Comparison of ENCODE assay signal across 1 cellular context in the genomic region with DNA sequence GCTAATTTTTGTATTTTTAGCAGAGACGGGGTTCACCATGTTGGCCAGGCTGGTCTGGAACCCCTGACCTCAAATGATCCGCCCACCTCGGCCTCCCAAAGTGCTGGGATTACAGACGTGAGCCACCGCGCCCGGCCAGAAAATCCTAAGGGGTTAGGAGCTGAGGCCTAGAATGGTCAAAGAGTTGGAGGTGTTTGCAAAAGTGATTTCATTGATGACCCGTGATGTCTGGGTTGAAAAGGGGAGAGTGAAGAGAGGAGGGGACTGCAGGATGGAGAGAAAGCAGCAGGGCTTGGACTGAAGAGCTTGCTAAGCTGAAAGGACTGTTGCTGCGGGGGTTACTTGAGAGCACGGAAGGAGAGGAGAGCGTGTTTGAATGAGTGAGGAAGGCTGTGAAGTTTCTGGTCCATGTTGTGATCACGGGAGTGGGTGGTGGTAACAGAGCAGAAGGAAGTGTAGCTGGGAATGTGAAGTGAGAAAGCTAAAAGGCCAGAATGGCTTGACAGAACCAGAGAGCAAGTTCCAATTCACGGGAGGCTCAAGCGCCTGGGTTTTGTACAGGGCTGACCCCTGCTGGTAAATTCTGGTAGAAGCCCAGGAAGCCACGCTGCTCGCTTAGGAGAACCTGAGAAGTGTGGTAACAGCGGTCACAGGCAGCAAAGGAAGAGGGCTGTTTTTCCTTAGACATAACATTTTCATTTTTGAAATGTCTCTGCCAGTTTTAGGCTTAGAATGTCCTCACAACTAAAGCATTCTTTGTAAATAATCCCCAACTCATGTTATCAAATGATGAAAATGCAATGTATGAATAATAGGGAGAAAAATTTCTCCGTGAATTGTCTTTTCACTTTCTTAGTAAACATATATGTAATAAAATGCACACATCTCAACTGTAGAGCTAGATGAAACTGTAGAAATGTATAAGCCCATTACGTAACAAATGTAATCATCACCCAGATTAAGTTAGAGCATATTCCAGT.
A peak's percentile ranks its signal among the peaks of the same experiment; 100 is the strongest.
TF ChIP-seq lines count a peak whose summit lies in the region.

No MANE protein-coding gene starts in this region.

TF ChIP-seq in HepG2, 621 proteins besides CTCF, POLR2A, EP300 and RAD21 (continued from another document and continues in another):
- TF ChIP-seq, protein P1, sequence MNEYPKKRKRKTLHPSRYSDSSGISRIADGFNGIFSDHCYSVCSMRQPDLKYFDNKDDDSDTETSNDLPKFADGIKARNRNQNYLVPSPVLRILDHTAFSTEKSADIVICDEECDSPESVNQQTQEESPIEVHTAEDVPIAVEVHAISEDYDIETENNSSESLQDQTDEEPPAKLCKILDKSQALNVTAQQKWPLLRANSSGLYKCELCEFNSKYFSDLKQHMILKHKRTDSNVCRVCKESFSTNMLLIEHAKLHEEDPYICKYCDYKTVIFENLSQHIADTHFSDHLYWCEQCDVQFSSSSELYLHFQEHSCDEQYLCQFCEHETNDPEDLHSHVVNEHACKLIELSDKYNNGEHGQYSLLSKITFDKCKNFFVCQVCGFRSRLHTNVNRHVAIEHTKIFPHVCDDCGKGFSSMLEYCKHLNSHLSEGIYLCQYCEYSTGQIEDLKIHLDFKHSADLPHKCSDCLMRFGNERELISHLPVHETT (CRISPR knock-in tag; conservative IDR thresholded peaks at IDR 0.05) = no peak
- TF ChIP-seq KMT2A (CRISPR knock-in tag; IDR thresholded peaks at IDR 0.05) (no peak), ZZZ3 (CRISPR knock-in tag; IDR thresholded peaks at IDR 0.05; ENCODE audit: borderline replicate concordance) (no peak), NR2F2 (IDR thresholded peaks at IDR 0.05; ENCODE audit: borderline replicate concordance, low read depth) (no peak), ZNF749 (CRISPR knock-in tag; IDR thresholded peaks at IDR 0.05; ENCODE audit: borderline replicate concordance) (no peak), ELF3 (CRISPR knock-in tag; IDR thresholded peaks at IDR 0.05) (peak; percentile 82), CBX2 (IDR thresholded peaks at IDR 0.05; ENCODE audit: low read depth, low read length) (no peak), CBX2 (CRISPR knock-in tag; IDR thresholded peaks at IDR 0.05; ENCODE audit: low read depth) (no peak), ZNF235 (CRISPR knock-in tag; IDR thresholded peaks at IDR 0.05; ENCODE audit: borderline replicate concordance) (no peak), ZNF547 (CRISPR knock-in tag; IDR thresholded peaks at IDR 0.05) (0 out of 2 replicates have a peak, but pooled peaks have one; percentile 66), ZNF737 (CRISPR knock-in tag; IDR thresholded peaks at IDR 0.05; ENCODE audit: borderline replicate concordance) (no peak), SNAPC2 (CRISPR knock-in tag; IDR thresholded peaks at IDR 0.05) (no peak), ZSCAN22 (CRISPR knock-in tag; IDR thresholded peaks at IDR 0.05) (no peak), HDAC6 (IDR thresholded peaks at IDR 0.05; ENCODE audit: low read depth, low read length) (no peak), SMYD3 (CRISPR knock-in tag; IDR thresholded peaks at IDR 0.05) (no peak), TOPORS (CRISPR knock-in tag; IDR thresholded peaks at IDR 0.05) (no peak), THAP11 (CRISPR knock-in tag; IDR thresholded peaks at IDR 0.05) (peak; percentile 55; the same call in 1 of the 2 replicates), ATRX (CRISPR knock-in tag; IDR thresholded peaks at IDR 0.05; ENCODE audit: borderline replicate concordance) (no peak), NFKBIZ (CRISPR knock-in tag; IDR thresholded peaks at IDR 0.05) (no peak), NONO (IDR thresholded peaks at IDR 0.05) (no peak), NONO (CRISPR knock-in tag; conservative IDR thresholded peaks at IDR 0.05) (no peak), ZNF644 (CRISPR knock-in tag; IDR thresholded peaks at IDR 0.05; ENCODE audit: low read depth) (peak; percentile 64), SIX4 (CRISPR knock-in tag; IDR thresholded peaks at IDR 0.05) (no peak), NR1H2 (CRISPR knock-in tag; IDR thresholded peaks at IDR 0.05; ENCODE audit: borderline replicate concordance, low read depth) (no peak), RFXANK (CRISPR knock-in tag; IDR thresholded peaks at IDR 0.05) (no peak)
- TF ChIP-seq, protein P2, sequence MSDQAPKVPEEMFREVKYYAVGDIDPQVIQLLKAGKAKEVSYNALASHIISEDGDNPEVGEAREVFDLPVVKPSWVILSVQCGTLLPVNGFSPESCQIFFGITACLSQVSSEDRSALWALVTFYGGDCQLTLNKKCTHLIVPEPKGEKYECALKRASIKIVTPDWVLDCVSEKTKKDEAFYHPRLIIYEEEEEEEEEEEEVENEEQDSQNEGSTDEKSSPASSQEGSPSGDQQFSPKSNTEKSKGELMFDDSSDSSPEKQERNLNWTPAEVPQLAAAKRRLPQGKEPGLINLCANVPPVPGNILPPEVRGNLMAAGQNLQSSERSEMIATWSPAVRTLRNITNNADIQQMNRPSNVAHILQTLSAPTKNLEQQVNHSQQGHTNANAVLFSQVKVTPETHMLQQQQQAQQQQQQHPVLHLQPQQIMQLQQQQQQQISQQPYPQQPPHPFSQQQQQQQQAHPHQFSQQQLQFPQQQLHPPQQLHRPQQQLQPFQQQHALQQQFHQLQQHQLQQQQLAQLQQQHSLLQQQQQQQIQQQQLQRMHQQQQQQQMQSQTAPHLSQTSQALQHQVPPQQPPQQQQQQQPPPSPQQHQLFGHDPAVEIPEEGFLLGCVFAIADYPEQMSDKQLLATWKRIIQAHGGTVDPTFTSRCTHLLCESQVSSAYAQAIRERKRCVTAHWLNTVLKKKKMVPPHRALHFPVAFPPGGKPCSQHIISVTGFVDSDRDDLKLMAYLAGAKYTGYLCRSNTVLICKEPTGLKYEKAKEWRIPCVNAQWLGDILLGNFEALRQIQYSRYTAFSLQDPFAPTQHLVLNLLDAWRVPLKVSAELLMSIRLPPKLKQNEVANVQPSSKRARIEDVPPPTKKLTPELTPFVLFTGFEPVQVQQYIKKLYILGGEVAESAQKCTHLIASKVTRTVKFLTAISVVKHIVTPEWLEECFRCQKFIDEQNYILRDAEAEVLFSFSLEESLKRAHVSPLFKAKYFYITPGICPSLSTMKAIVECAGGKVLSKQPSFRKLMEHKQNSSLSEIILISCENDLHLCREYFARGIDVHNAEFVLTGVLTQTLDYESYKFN (CRISPR knock-in tag; conservative IDR thresholded peaks at IDR 0.05) = peak; percentile 43
- TF ChIP-seq, protein P3, sequence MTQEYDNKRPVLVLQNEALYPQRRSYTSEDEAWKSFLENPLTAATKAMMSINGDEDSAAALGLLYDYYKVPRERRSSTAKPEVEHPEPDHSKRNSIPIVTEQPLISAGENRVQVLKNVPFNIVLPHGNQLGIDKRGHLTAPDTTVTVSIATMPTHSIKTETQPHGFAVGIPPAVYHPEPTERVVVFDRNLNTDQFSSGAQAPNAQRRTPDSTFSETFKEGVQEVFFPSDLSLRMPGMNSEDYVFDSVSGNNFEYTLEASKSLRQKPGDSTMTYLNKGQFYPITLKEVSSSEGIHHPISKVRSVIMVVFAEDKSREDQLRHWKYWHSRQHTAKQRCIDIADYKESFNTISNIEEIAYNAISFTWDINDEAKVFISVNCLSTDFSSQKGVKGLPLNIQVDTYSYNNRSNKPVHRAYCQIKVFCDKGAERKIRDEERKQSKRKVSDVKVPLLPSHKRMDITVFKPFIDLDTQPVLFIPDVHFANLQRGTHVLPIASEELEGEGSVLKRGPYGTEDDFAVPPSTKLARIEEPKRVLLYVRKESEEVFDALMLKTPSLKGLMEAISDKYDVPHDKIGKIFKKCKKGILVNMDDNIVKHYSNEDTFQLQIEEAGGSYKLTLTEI (CRISPR knock-in tag; conservative IDR thresholded peaks at IDR 0.05) = no peak
- TF ChIP-seq, protein P4, sequence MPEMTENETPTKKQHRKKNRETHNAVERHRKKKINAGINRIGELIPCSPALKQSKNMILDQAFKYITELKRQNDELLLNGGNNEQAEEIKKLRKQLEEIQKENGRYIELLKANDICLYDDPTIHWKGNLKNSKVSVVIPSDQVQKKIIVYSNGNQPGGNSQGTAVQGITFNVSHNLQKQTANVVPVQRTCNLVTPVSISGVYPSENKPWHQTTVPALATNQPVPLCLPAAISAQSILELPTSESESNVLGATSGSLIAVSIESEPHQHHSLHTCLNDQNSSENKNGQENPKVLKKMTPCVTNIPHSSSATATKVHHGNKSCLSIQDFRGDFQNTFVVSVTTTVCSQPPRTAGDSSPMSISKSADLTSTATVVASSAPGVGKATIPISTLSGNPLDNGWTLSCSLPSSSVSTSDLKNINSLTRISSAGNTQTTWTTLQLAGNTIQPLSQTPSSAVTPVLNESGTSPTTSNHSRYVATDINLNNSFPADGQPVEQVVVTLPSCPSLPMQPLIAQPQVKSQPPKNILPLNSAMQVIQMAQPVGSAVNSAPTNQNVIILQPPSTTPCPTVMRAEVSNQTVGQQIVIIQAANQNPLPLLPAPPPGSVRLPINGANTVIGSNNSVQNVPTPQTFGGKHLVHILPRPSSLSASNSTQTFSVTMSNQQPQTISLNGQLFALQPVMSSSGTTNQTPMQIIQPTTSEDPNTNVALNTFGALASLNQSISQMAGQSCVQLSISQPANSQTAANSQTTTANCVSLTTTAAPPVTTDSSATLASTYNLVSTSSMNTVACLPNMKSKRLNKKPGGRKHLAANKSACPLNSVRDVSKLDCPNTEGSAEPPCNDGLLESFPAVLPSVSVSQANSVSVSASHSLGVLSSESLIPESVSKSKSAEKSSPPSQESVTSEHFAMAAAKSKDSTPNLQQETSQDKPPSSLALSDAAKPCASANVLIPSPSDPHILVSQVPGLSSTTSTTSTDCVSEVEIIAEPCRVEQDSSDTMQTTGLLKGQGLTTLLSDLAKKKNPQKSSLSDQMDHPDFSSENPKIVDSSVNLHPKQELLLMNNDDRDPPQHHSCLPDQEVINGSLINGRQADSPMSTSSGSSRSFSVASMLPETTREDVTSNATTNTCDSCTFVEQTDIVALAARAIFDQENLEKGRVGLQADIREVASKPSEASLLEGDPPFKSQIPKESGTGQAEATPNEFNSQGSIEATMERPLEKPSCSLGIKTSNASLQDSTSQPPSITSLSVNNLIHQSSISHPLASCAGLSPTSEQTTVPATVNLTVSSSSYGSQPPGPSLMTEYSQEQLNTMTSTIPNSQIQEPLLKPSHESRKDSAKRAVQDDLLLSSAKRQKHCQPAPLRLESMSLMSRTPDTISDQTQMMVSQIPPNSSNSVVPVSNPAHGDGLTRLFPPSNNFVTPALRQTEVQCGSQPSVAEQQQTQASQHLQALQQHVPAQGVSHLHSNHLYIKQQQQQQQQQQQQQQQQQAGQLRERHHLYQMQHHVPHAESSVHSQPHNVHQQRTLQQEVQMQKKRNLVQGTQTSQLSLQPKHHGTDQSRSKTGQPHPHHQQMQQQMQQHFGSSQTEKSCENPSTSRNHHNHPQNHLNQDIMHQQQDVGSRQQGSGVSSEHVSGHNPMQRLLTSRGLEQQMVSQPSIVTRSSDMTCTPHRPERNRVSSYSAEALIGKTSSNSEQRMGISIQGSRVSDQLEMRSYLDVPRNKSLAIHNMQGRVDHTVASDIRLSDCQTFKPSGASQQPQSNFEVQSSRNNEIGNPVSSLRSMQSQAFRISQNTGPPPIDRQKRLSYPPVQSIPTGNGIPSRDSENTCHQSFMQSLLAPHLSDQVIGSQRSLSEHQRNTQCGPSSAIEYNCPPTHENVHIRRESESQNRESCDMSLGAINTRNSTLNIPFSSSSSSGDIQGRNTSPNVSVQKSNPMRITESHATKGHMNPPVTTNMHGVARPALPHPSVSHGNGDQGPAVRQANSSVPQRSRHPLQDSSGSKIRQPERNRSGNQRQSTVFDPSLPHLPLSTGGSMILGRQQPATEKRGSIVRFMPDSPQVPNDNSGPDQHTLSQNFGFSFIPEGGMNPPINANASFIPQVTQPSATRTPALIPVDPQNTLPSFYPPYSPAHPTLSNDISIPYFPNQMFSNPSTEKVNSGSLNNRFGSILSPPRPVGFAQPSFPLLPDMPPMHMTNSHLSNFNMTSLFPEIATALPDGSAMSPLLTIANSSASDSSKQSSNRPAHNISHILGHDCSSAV (CRISPR knock-in tag; IDR thresholded peaks at IDR 0.05; ENCODE audit: borderline replicate concordance) = no peak
- TF ChIP-seq, protein P5, sequence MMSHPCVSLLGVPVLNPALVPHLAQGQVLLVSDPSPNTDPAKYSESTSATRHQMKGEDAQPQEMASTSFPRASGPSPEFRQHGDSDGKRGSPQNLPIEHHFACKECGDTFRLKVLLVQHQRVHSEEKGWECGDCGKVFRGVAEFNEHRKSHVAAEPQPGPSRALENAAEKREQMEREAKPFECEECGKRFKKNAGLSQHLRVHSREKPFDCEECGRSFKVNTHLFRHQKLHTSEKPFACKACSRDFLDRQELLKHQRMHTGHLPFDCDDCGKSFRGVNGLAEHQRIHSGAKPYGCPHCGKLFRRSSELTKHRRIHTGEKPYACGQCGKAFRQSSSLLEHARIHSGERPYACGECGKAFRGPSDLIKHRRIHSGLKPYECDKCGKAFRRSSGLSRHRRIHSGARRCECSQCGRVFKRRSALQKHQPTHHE (CRISPR knock-in tag; IDR thresholded peaks at IDR 0.05; ENCODE audit: borderline replicate concordance) = no peak
- TF ChIP-seq, protein P6, sequence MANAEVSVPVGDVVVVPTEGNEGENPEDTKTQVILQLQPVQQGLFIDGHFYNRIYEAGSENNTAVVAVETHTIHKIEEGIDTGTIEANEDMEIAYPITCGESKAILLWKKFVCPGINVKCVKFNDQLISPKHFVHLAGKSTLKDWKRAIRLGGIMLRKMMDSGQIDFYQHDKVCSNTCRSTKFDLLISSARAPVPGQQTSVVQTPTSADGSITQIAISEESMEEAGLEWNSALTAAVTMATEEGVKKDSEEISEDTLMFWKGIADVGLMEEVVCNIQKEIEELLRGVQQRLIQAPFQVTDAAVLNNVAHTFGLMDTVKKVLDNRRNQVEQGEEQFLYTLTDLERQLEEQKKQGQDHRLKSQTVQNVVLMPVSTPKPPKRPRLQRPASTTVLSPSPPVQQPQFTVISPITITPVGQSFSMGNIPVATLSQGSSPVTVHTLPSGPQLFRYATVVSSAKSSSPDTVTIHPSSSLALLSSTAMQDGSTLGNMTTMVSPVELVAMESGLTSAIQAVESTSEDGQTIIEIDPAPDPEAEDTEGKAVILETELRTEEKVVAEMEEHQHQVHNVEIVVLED (CRISPR knock-in tag; IDR thresholded peaks at IDR 0.05; ENCODE audit: borderline replicate concordance) = peak; percentile 30; the same call in 1 of the 2 replicates
- TF ChIP-seq, protein P7, sequence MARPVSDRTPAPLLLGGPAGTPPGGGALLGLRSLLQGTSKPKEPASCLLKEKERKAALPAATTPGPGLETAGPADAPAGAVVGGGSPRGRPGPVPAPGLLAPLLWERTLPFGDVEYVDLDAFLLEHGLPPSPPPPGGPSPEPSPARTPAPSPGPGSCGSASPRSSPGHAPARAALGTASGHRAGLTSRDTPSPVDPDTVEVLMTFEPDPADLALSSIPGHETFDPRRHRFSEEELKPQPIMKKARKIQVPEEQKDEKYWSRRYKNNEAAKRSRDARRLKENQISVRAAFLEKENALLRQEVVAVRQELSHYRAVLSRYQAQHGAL (CRISPR knock-in tag; IDR thresholded peaks at IDR 0.05; ENCODE audit: not compliant biosample characterization) = no peak
